Comparison of ENCODE assay signal across 2 cellular contexts in the genomic region with DNA sequence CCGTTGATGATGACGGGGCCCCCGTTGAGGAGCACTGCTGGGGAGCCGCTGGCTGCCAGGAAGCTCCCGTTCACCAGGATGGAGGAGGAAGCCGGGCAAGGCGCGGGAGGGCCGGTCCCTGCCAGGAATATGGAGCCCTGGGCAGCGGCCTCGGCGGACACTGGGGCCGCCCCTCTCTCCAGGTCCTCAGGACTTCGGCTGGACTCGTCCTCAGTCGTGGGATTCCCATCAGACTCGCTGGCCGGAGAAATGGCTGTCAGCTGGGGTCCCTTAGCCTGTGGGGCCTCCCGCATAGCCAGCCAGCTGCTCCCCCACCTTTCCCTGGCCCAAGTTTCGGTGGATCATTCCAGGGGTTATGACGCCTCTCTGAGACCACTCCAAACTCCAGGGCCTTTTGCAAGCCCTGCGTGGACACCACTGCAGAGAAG.
TF ChIP-seq lines count a peak whose summit lies in the region.

No MANE protein-coding gene starts in this region.

TF ChIP-seq in GM23338, 12 proteins besides CTCF, POLR2A, EP300 and RAD21:
- TF ChIP-seq ZNF114 (CRISPR knock-in tag; IDR thresholded peaks at IDR 0.05) (no peak), EZH2phosphoT487 (IDR thresholded peaks at IDR 0.05; ENCODE audit: unreplicated experiment) (no peak), CREB1 (CRISPR knock-in tag; IDR thresholded peaks at IDR 0.05; ENCODE audit: low read depth) (no peak), NANOG (IDR thresholded peaks at IDR 0.05; ENCODE audit: borderline replicate concordance) (no peak), JUNB (IDR thresholded peaks at IDR 0.05; ENCODE audit: unreplicated experiment) (no peak)
- TF ChIP-seq, protein P1, sequence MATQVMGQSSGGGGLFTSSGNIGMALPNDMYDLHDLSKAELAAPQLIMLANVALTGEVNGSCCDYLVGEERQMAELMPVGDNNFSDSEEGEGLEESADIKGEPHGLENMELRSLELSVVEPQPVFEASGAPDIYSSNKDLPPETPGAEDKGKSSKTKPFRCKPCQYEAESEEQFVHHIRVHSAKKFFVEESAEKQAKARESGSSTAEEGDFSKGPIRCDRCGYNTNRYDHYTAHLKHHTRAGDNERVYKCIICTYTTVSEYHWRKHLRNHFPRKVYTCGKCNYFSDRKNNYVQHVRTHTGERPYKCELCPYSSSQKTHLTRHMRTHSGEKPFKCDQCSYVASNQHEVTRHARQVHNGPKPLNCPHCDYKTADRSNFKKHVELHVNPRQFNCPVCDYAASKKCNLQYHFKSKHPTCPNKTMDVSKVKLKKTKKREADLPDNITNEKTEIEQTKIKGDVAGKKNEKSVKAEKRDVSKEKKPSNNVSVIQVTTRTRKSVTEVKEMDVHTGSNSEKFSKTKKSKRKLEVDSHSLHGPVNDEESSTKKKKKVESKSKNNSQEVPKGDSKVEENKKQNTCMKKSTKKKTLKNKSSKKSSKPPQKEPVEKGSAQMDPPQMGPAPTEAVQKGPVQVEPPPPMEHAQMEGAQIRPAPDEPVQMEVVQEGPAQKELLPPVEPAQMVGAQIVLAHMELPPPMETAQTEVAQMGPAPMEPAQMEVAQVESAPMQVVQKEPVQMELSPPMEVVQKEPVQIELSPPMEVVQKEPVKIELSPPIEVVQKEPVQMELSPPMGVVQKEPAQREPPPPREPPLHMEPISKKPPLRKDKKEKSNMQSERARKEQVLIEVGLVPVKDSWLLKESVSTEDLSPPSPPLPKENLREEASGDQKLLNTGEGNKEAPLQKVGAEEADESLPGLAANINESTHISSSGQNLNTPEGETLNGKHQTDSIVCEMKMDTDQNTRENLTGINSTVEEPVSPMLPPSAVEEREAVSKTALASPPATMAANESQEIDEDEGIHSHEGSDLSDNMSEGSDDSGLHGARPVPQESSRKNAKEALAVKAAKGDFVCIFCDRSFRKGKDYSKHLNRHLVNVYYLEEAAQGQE (IDR thresholded peaks at IDR 0.05; ENCODE audit: unreplicated experiment), result no peak
- TF ChIP-seq, protein P2, sequence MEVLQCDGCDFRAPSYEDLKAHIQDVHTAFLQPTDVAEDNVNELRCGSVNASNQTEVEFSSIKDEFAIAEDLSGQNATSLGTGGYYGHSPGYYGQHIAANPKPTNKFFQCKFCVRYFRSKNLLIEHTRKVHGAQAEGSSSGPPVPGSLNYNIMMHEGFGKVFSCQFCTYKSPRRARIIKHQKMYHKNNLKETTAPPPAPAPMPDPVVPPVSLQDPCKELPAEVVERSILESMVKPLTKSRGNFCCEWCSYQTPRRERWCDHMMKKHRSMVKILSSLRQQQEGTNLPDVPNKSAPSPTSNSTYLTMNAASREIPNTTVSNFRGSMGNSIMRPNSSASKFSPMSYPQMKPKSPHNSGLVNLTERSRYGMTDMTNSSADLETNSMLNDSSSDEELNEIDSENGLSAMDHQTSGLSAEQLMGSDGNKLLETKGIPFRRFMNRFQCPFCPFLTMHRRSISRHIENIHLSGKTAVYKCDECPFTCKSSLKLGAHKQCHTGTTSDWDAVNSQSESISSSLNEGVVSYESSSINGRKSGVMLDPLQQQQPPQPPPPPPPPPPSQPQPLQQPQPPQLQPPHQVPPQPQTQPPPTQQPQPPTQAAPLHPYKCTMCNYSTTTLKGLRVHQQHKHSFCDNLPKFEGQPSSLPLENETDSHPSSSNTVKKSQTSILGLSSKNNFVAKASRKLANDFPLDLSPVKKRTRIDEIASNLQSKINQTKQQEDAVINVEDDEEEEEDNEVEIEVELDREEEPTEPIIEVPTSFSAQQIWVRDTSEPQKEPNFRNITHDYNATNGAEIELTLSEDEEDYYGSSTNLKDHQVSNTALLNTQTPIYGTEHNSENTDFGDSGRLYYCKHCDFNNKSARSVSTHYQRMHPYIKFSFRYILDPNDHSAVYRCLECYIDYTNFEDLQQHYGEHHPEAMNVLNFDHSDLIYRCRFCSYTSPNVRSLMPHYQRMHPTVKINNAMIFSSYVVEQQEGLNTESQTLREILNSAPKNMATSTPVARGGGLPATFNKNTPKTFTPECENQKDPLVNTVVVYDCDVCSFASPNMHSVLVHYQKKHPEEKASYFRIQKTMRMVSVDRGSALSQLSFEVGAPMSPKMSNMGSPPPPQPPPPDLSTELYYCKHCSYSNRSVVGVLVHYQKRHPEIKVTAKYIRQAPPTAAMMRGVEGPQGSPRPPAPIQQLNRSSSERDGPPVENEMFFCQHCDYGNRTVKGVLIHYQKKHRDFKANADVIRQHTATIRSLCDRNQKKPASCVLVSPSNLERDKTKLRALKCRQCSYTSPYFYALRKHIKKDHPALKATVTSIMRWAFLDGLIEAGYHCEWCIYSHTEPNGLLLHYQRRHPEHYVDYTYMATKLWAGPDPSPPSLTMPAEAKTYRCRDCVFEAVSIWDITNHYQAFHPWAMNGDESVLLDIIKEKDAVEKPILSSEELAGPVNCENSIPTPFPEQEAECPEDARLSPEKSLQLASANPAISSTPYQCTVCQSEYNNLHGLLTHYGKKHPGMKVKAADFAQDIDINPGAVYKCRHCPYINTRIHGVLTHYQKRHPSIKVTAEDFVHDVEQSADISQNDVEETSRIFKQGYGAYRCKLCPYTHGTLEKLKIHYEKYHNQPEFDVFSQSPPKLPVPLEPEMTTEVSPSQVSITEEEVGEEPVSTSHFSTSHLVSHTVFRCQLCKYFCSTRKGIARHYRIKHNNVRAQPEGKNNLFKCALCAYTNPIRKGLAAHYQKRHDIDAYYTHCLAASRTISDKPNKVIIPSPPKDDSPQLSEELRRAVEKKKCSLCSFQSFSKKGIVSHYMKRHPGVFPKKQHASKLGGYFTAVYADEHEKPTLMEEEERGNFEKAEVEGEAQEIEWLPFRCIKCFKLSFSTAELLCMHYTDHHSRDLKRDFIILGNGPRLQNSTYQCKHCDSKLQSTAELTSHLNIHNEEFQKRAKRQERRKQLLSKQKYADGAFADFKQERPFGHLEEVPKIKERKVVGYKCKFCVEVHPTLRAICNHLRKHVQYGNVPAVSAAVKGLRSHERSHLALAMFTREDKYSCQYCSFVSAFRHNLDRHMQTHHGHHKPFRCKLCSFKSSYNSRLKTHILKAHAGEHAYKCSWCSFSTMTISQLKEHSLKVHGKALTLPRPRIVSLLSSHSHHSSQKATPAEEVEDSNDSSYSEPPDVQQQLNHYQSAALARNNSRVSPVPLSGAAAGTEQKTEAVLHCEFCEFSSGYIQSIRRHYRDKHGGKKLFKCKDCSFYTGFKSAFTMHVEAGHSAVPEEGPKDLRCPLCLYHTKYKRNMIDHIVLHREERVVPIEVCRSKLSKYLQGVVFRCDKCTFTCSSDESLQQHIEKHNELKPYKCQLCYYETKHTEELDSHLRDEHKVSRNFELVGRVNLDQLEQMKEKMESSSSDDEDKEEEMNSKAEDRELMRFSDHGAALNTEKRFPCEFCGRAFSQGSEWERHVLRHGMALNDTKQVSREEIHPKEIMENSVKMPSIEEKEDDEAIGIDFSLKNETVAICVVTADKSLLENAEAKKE (CRISPR knock-in tag; IDR thresholded peaks at IDR 0.05), result no peak
TF ChIP-seq in GM23338: peak in this region for 0.

TF ChIP-seq in GM12878, 131 proteins besides CTCF, POLR2A, EP300 and RAD21:
- TF ChIP-seq MYB (IDR thresholded peaks at IDR 0.05; ENCODE audit: borderline replicate concordance, low read depth, low read length), result no peak
- no peak for TF ChIP-seq HDAC6 (IDR thresholded peaks at IDR 0.05; ENCODE audit: unreplicated experiment)
- no peak for TF ChIP-seq HCFC1 (IDR thresholded peaks at IDR 0.05; ENCODE audit: low read length)
- TF ChIP-seq, protein P3, sequence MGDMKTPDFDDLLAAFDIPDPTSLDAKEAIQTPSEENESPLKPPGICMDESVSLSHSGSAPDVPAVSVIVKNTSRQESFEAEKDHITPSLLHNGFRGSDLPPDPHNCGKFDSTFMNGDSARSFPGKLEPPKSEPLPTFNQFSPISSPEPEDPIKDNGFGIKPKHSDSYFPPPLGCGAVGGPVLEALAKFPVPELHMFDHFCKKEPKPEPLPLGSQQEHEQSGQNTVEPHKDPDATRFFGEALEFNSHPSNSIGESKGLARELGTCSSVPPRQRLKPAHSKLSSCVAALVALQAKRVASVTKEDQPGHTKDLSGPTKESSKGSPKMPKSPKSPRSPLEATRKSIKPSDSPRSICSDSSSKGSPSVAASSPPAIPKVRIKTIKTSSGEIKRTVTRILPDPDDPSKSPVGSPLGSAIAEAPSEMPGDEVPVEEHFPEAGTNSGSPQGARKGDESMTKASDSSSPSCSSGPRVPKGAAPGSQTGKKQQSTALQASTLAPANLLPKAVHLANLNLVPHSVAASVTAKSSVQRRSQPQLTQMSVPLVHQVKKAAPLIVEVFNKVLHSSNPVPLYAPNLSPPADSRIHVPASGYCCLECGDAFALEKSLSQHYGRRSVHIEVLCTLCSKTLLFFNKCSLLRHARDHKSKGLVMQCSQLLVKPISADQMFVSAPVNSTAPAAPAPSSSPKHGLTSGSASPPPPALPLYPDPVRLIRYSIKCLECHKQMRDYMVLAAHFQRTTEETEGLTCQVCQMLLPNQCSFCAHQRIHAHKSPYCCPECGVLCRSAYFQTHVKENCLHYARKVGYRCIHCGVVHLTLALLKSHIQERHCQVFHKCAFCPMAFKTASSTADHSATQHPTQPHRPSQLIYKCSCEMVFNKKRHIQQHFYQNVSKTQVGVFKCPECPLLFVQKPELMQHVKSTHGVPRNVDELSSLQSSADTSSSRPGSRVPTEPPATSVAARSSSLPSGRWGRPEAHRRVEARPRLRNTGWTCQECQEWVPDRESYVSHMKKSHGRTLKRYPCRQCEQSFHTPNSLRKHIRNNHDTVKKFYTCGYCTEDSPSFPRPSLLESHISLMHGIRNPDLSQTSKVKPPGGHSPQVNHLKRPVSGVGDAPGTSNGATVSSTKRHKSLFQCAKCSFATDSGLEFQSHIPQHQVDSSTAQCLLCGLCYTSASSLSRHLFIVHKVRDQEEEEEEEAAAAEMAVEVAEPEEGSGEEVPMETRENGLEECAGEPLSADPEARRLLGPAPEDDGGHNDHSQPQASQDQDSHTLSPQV (IDR thresholded peaks at IDR 0.05), result no peak
- TF ChIP-seq SREBF2 (IDR thresholded peaks at IDR 0.05; ENCODE audit: low read length), result no peak
- no peak for TF ChIP-seq ETV6 (conservative IDR thresholded peaks at IDR 0.05 in 1 of 2, IDR thresholded peaks at IDR 0.05 in 1 of 2; ENCODE audit: borderline replicate concordance in 1 of 2, low read depth in 1 of 2)
- no peak for TF ChIP-seq SREBF1 (IDR thresholded peaks at IDR 0.05; ENCODE audit: low read length)
- TF ChIP-seq, protein P4, sequence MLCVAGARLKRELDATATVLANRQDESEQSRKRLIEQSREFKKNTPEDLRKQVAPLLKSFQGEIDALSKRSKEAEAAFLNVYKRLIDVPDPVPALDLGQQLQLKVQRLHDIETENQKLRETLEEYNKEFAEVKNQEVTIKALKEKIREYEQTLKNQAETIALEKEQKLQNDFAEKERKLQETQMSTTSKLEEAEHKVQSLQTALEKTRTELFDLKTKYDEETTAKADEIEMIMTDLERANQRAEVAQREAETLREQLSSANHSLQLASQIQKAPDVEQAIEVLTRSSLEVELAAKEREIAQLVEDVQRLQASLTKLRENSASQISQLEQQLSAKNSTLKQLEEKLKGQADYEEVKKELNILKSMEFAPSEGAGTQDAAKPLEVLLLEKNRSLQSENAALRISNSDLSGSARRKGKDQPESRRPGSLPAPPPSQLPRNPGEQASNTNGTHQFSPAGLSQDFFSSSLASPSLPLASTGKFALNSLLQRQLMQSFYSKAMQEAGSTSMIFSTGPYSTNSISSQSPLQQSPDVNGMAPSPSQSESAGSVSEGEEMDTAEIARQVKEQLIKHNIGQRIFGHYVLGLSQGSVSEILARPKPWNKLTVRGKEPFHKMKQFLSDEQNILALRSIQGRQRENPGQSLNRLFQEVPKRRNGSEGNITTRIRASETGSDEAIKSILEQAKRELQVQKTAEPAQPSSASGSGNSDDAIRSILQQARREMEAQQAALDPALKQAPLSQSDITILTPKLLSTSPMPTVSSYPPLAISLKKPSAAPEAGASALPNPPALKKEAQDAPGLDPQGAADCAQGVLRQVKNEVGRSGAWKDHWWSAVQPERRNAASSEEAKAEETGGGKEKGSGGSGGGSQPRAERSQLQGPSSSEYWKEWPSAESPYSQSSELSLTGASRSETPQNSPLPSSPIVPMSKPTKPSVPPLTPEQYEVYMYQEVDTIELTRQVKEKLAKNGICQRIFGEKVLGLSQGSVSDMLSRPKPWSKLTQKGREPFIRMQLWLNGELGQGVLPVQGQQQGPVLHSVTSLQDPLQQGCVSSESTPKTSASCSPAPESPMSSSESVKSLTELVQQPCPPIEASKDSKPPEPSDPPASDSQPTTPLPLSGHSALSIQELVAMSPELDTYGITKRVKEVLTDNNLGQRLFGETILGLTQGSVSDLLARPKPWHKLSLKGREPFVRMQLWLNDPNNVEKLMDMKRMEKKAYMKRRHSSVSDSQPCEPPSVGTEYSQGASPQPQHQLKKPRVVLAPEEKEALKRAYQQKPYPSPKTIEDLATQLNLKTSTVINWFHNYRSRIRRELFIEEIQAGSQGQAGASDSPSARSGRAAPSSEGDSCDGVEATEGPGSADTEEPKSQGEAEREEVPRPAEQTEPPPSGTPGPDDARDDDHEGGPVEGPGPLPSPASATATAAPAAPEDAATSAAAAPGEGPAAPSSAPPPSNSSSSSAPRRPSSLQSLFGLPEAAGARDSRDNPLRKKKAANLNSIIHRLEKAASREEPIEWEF (IDR thresholded peaks at IDR 0.05; ENCODE audit: insufficient replicate concordance, low read depth, low read length), result no peak
